11 cellular contexts compared by ENCODE assay signal in the genomic region with DNA sequence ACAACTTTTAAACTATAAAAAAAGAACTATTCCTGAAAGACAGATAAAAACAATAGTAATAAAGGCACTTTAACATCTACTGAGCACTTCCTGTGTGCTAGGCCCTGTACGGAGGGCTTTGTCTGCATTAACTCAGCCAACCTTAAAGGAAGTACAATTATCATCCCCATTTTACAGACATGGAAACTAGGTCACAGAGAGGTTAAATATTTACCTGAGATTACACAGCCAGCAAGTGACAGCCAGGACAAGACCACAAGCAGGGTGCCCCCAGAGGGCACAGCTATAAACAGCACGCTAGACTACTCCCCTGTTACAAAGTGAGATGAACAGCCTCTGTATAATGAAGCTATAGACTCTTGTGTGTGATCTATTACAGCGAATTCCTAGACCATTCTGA. TPM values are rescaled to one million over a fixed set of nuclear protein-coding genes. Genes with fewer than 3 reads are reported as not detected.
DNase-seq lines count a peak whose midpoint lies in the region; ATAC-seq and TF ChIP-seq lines count a peak whose summit lies in the region.
"Had no signal": no experiment of that assay in that cellular context is flagged by ENCODE, and none has a peak within 500 bp of the region (broad histone marks: within the 10 kb centered on the region; RNA-seq: fewer than 3 reads in every experiment).

No MANE protein-coding gene starts in this region.

- WGBS in thyroid gland, 2 donors: 88% methylated on average over 3 of the region's 3 CpGs

- H3K4me1 ChIP-seq in HUES6 (ENCODE audit: control insufficient read depth, insufficient read depth, low read length) (no peaks in the 10 kb centered on the region), mucosa of descending colon (ENCODE audit: low read depth) (peaks cover 11% of the 10 kb centered on the region), thyroid gland (no peaks in the 10 kb centered on the region)
- H3K4me1 ChIP-seq: tibial artery had no signal

- H3K9ac ChIP-seq in HUES6 (ENCODE audit: low read length): no peak overlapping the region

- DNase-seq in GM12864 (ENCODE audit: low read depth): no peak
- DNase-seq in mucosa of descending colon: no peak
- DNase-seq in thyroid gland: no peak
- DNase-seq in GOT3 (lab: John Stamatoyannopoulos, UW): no peak
- DNase-seq: activated gamma-delta T cell treated with Interleukin-2 at 50 U/mL for 16 hours; stimulated activated CD4-positive, alpha-beta T cell treated with anti-CD3 and anti-CD28 coated beads, Interleukin-4, amount 100 ng/mL, for 24 hours; tibial artery had no signal

- H3K27ac ChIP-seq in HUES6 (ENCODE audit: low read depth, low read length) (0 out of 2 replicates have a peak overlapping the region, but pooled peaks have one; percentile 10), VCaP (no peak overlapping the region), thyroid gland (no peak overlapping the region)
- H3K27ac ChIP-seq: neutrophil, tibial artery had no signal

- H3K9me3 ChIP-seq in HUES6 (ENCODE audit: control insufficient read depth, insufficient read depth, low read depth, low read length) (no peaks in the 10 kb centered on the region), mucosa of descending colon (no peaks in the 10 kb centered on the region), thyroid gland (no peaks in the 10 kb centered on the region)
- H3K9me3 ChIP-seq: neutrophil, tibial artery had no signal

- intact Hi-C loops in mucosa of descending colon (cut with DNase I, micrococcal nuclease) (no loop called here), thyroid gland (cut with DNase I) (no loop called here)

- TF ChIP-seq POLR2A in thyroid gland (IDR thresholded peaks at IDR 0.05): no peak

- TF ChIP-seq CTCF in GM12864 (IDR thresholded peaks at IDR 0.05; ENCODE audit: low read depth, low read length, missing control alignments) (peak; percentile 46), VCaP (conservative IDR thresholded peaks at IDR 0.05) (peak; percentile 31), mucosa of descending colon (IDR thresholded peaks at IDR 0.05) (no peak), thyroid gland (IDR thresholded peaks at IDR 0.05) (no peak)

- H3K4me3 ChIP-seq in GM12864 (ENCODE audit: low read depth, low read length) (no peak overlapping the region), HUES6 (ENCODE audit: low read depth, low read length) (no peak overlapping the region), mucosa of descending colon (no peak overlapping the region), thyroid gland (replicated peaks in 1 of 3) (no peak overlapping the region)
- H3K4me3 ChIP-seq: tibial artery had no signal

- H3K36me3 ChIP-seq in HUES6 (ENCODE audit: control insufficient read depth, insufficient read depth, low read length): peaks cover 92% of the 10 kb centered on the region
- H3K36me3 ChIP-seq in mucosa of descending colon (ENCODE audit: low read depth): no peaks in the 10 kb centered on the region
- peaks cover 65 to 80% of the 10 kb centered on the region in 2 donors for H3K36me3 ChIP-seq in thyroid gland

- H3K27me3 ChIP-seq in HUES6 (ENCODE audit: control insufficient read depth, insufficient read depth, low read length) (no peaks in the 10 kb centered on the region), thyroid gland (no peaks in the 10 kb centered on the region)
- H3K27me3 ChIP-seq: neutrophil, tibial artery had no signal

- ATAC-seq in mucosa of descending colon (peak; percentile 54), HG02981 (IDR thresholded peaks at IDR 0.05; ENCODE audit: unreplicated experiment) (no peak)

RNA-seq across cellular contexts. Expression of gene DDX31, which starts 25.5 kb away (rescaled TPM):
- total RNA-seq in mucosa of descending colon (10 to 100 TPM in 1 of 3 donors, 1 to 10 TPM in 2; 8.7 to 11.2 (median 9.5) TPM), thyroid gland (10 to 100 TPM; 33.4 to 44.1 (median 36.0) TPM)

RNA-seq across cellular contexts. Expression of gene GTF3C4, which starts 26.0 kb away (rescaled TPM):
- total RNA-seq in mucosa of descending colon (10 to 100 TPM; 10.5 to 16.6 (median 11.4) TPM), thyroid gland (10 to 100 TPM; 20.5 to 25.0 (median 22.1) TPM)

Comparison
In these comparisons a context has a peak if more than half of its experiments do, and no peak if none do; other contexts are left out.
1. CTCF ChIP-seq: peak in GM12864 (single experiment) and VCaP (single experiment); none in mucosa of descending colon (single experiment) and thyroid gland (0 of 6).